Comparison of ENCODE assay signal across 1 cellular context in the genomic region with DNA sequence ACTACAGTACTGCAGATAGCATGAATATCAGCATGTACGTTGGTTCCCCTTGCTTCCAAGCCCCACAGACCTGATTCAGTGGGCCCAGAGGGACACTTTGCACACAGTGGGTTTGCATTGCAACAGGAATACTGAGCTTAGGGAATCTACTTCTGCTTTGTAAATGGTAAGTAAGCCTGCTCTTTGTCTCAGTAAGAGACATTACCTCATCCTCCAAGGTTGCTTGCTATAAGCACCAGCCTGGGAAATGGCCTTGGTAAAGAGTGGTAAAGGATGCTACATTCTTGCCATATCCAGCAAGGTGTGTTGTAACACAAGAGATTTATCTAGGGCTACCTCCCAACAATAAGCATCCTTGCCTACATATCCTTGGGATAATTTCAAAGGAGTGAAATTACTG.
TF ChIP-seq lines count a peak whose summit lies in the region.

No MANE protein-coding gene starts in this region.

TF ChIP-seq in GM23338, 12 proteins besides CTCF, POLR2A, EP300 and RAD21 (continued from another document):
- TF ChIP-seq, protein P1, sequence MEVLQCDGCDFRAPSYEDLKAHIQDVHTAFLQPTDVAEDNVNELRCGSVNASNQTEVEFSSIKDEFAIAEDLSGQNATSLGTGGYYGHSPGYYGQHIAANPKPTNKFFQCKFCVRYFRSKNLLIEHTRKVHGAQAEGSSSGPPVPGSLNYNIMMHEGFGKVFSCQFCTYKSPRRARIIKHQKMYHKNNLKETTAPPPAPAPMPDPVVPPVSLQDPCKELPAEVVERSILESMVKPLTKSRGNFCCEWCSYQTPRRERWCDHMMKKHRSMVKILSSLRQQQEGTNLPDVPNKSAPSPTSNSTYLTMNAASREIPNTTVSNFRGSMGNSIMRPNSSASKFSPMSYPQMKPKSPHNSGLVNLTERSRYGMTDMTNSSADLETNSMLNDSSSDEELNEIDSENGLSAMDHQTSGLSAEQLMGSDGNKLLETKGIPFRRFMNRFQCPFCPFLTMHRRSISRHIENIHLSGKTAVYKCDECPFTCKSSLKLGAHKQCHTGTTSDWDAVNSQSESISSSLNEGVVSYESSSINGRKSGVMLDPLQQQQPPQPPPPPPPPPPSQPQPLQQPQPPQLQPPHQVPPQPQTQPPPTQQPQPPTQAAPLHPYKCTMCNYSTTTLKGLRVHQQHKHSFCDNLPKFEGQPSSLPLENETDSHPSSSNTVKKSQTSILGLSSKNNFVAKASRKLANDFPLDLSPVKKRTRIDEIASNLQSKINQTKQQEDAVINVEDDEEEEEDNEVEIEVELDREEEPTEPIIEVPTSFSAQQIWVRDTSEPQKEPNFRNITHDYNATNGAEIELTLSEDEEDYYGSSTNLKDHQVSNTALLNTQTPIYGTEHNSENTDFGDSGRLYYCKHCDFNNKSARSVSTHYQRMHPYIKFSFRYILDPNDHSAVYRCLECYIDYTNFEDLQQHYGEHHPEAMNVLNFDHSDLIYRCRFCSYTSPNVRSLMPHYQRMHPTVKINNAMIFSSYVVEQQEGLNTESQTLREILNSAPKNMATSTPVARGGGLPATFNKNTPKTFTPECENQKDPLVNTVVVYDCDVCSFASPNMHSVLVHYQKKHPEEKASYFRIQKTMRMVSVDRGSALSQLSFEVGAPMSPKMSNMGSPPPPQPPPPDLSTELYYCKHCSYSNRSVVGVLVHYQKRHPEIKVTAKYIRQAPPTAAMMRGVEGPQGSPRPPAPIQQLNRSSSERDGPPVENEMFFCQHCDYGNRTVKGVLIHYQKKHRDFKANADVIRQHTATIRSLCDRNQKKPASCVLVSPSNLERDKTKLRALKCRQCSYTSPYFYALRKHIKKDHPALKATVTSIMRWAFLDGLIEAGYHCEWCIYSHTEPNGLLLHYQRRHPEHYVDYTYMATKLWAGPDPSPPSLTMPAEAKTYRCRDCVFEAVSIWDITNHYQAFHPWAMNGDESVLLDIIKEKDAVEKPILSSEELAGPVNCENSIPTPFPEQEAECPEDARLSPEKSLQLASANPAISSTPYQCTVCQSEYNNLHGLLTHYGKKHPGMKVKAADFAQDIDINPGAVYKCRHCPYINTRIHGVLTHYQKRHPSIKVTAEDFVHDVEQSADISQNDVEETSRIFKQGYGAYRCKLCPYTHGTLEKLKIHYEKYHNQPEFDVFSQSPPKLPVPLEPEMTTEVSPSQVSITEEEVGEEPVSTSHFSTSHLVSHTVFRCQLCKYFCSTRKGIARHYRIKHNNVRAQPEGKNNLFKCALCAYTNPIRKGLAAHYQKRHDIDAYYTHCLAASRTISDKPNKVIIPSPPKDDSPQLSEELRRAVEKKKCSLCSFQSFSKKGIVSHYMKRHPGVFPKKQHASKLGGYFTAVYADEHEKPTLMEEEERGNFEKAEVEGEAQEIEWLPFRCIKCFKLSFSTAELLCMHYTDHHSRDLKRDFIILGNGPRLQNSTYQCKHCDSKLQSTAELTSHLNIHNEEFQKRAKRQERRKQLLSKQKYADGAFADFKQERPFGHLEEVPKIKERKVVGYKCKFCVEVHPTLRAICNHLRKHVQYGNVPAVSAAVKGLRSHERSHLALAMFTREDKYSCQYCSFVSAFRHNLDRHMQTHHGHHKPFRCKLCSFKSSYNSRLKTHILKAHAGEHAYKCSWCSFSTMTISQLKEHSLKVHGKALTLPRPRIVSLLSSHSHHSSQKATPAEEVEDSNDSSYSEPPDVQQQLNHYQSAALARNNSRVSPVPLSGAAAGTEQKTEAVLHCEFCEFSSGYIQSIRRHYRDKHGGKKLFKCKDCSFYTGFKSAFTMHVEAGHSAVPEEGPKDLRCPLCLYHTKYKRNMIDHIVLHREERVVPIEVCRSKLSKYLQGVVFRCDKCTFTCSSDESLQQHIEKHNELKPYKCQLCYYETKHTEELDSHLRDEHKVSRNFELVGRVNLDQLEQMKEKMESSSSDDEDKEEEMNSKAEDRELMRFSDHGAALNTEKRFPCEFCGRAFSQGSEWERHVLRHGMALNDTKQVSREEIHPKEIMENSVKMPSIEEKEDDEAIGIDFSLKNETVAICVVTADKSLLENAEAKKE (CRISPR knock-in tag; IDR thresholded peaks at IDR 0.05): no peak
- TF ChIP-seq, protein P2, sequence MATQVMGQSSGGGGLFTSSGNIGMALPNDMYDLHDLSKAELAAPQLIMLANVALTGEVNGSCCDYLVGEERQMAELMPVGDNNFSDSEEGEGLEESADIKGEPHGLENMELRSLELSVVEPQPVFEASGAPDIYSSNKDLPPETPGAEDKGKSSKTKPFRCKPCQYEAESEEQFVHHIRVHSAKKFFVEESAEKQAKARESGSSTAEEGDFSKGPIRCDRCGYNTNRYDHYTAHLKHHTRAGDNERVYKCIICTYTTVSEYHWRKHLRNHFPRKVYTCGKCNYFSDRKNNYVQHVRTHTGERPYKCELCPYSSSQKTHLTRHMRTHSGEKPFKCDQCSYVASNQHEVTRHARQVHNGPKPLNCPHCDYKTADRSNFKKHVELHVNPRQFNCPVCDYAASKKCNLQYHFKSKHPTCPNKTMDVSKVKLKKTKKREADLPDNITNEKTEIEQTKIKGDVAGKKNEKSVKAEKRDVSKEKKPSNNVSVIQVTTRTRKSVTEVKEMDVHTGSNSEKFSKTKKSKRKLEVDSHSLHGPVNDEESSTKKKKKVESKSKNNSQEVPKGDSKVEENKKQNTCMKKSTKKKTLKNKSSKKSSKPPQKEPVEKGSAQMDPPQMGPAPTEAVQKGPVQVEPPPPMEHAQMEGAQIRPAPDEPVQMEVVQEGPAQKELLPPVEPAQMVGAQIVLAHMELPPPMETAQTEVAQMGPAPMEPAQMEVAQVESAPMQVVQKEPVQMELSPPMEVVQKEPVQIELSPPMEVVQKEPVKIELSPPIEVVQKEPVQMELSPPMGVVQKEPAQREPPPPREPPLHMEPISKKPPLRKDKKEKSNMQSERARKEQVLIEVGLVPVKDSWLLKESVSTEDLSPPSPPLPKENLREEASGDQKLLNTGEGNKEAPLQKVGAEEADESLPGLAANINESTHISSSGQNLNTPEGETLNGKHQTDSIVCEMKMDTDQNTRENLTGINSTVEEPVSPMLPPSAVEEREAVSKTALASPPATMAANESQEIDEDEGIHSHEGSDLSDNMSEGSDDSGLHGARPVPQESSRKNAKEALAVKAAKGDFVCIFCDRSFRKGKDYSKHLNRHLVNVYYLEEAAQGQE (IDR thresholded peaks at IDR 0.05; ENCODE audit: unreplicated experiment): no peak
- no peak for TF ChIP-seq ZNF114 (CRISPR knock-in tag; IDR thresholded peaks at IDR 0.05)
- no peak for TF ChIP-seq NANOG (IDR thresholded peaks at IDR 0.05; ENCODE audit: borderline replicate concordance)
- no peak for TF ChIP-seq STAT1 (IDR thresholded peaks at IDR 0.05; ENCODE audit: unreplicated experiment)
- no peak for TF ChIP-seq CREB1 (CRISPR knock-in tag; IDR thresholded peaks at IDR 0.05; ENCODE audit: low read depth)
- TF ChIP-seq JUNB (IDR thresholded peaks at IDR 0.05; ENCODE audit: unreplicated experiment): no peak
TF ChIP-seq in GM23338: peak in this region for 0.
